Comparison of ENCODE assay signal across 8 cellular contexts in genomic region chr2:227460079-227460485, GRCh38. TPM values are rescaled to one million over a fixed set of nuclear protein-coding genes. Genes with fewer than 3 reads are reported as not detected.
A peak's percentile ranks its signal among the peaks of the same experiment; 100 is the strongest.
DNase-seq lines count a peak whose midpoint lies in the region; ATAC-seq lines count a peak whose summit lies in the region.

No MANE protein-coding gene starts in this region.

- H3K9me3 Mint-ChIP-seq in immature natural killer cell: no peaks in the 10 kb centered on the region

- H3K4me1 Mint-ChIP-seq in immature natural killer cell: peaks cover 14 to 19% of the 10 kb centered on the region in 2 donors

- peak; percentile 69 for DNase-seq in Jurkat, Clone E6-1 (ENCODE audit: low read depth, low spot score)
- DNase-seq in activated CD8-positive, alpha-beta memory T cell treated with anti-CD3 and anti-CD28 coated beads for 1 hour (ENCODE audit: extremely low read depth in 1 of 2, low read depth in 1 of 2): peak; percentile 14 to 27
- DNase-seq in immature natural killer cell (peak; percentile 50 to 63 (median 59)), NCI-H345 (lab: John Stamatoyannopoulos, UW) (no peak), COLO668 (lab: John Stamatoyannopoulos, UW; ENCODE audit: unreplicated experiment) (no peak), substantia nigra (lab: John Stamatoyannopoulos, UW) (no peak)

- peak overlapping the region in 4 of 5 donors; percentile 16 to 66 (median 20) for H3K4me3 Mint-ChIP-seq in immature natural killer cell

- H3K27ac ChIP-seq in substantia nigra (ENCODE audit: low read depth, low read length, poor library complexity, severe bottlenecking): no peak overlapping the region

- H3K36me3 Mint-ChIP-seq in immature natural killer cell: no peaks in the 10 kb centered on the region

- ATAC-seq in GM18508 (IDR thresholded peaks at IDR 0.05; ENCODE audit: insufficient read depth, unreplicated experiment): peak; percentile 21
- ATAC-seq in HG03025 (IDR thresholded peaks at IDR 0.05; ENCODE audit: low FRiP score, unreplicated experiment): no peak

- peak overlapping the region in 1 of 6 donors; percentile 1 for H3K27ac Mint-ChIP-seq in immature natural killer cell

- H3K4me3 ChIP-seq in Jurkat, Clone E6-1 (ENCODE audit: low read length): no peak overlapping the region

- peaks cover 0 to 13% (median 4%) of the 10 kb centered on the region in 3 donors for H3K27me3 Mint-ChIP-seq in immature natural killer cell (ENCODE audit: low read depth in 3 of 3)

RNA-seq across cellular contexts. Expression of gene AGFG1, which starts 11.9 kb away (rescaled TPM):
- polyA plus RNA-seq in Jurkat, Clone E6-1 (2012; ENCODE audit: insufficient read depth, insufficient read length): 35.7 TPM
- 10 to 100 TPM; 11.3 to 14.2 (median 12.8) TPM for polyA plus RNA-seq in immature natural killer cell

Comparison
In these comparisons a context has a peak if more than half of its experiments do, and no peak if none do; other contexts are left out.
1. DNase-seq: peak in Jurkat, Clone E6-1 (single experiment), activated CD8-positive, alpha-beta memory T cell treated with anti-CD3 and anti-CD28 coated beads for 1 hour (2 of 2) and immature natural killer cell (3 of 3); none in NCI-H345 (single experiment), COLO668 (single experiment) and substantia nigra (0 of 49).